6 cellular contexts compared by ENCODE assay signal in the genomic region with DNA sequence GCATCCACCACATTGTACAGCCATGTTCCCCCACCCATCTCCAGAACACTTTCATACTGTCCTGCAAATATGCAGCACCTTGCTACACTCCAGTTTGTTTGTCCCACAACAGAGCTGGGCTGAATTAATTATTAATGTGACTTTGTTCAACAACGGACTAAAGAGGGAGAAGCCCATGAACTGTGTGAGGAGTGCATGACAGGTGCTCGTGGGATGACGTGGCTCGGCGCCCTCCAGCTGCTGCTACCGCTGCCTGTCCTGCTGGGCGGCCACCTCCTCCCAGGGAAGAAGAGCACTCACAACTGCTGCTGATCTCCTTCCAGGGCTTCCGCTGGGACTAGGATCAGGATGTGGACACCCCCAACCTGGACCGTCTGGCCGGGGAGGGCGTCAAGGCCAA.
DNase-seq lines count a peak whose midpoint lies in the region; ATAC-seq, FAIRE-seq and TF ChIP-seq lines count a peak whose summit lies in the region.
"Not testable (repeated sequence)": the region's sequence is repeated elsewhere in the genome, so short reads cannot be mapped to it uniquely, and the experiment has no call there.

No MANE protein-coding gene starts in this region.

- not testable (repeated sequence) for ATAC-seq in K562

- not testable (repeated sequence) for H3K79me2 ChIP-seq in K562 (ENCODE audit: control insufficient read depth, insufficient read depth, low read length)

- in situ Hi-C loops in K562 (cut with MboI): not testable (repeated sequence)

- BruUV-seq in K562 (replicated peaks; lab: Mats Ljungman, UMichigan): not testable (repeated sequence)

- POLR2A ChIA-PET in K562 (lab: Yijun Ruan, JAX): not testable (repeated sequence)

- not testable (repeated sequence) for TF ChIP-seq RAD21 in K562 (CRISPR knock-in tag; conservative IDR thresholded peaks at IDR 0.05 in 1 of 2, IDR thresholded peaks at IDR 0.05 in 1 of 2)

- H4K20me1 ChIP-seq in K562 (replicated peaks; ENCODE audit: control insufficient read depth, insufficient read depth, low read length): not testable (repeated sequence)

- intact Hi-C loops in K562 (cut with micrococcal nuclease): not testable (repeated sequence)

- not testable (repeated sequence) for H3K4me1 ChIP-seq in K562 (replicated peaks in 1 of 2; ENCODE audit: control insufficient read depth in 2 of 2, insufficient read depth in 2 of 2, low read length in 2 of 2)

- not testable (repeated sequence) for H3K9me3 ChIP-seq in K562 (replicated peaks; ENCODE audit: control insufficient read depth, insufficient read depth, low read depth, low read length)

- H3K9ac ChIP-seq in K562 (ENCODE audit: insufficient read depth in 1 of 2, low read depth in 2 of 2, low read length in 2 of 2): not testable (repeated sequence)

- not testable (repeated sequence) for H3K27ac ChIP-seq in K562 (ENCODE audit: extremely low read depth, low read depth, low read length)

- H3K9me1 ChIP-seq in K562 (ENCODE audit: control insufficient read depth, insufficient read depth, low read length): not testable (repeated sequence)

- H3K4me2 ChIP-seq in K562 (ENCODE audit: insufficient read depth, low read length): not testable (repeated sequence)

- CTCF ChIA-PET in K562 (lab: Yijun Ruan, JAX; ENCODE audit: low intra/inter-chr PET ratio): not testable (repeated sequence)

- TF ChIP-seq POLR2A in K562 (conservative IDR thresholded peaks at IDR 0.05): not testable (repeated sequence)

- not testable (repeated sequence) for H2AFZ ChIP-seq in K562 (ENCODE audit: low read depth, low read length)

- H3K36me3 ChIP-seq in K562 (ENCODE audit: control insufficient read depth, insufficient read depth, low read length): not testable (repeated sequence)

- H3K27me3 ChIP-seq in K562 (ENCODE audit: control insufficient read depth in 2 of 2, insufficient read depth in 2 of 2, low read length in 2 of 2): not testable (repeated sequence)

- FAIRE-seq in K562 (lab: Jason Lieb, UNC): not testable (repeated sequence)

- TF ChIP-seq CTCF in K562 (IDR thresholded peaks at IDR 0.05 in 2 of 3, conservative IDR thresholded peaks at IDR 0.05 in 1 of 3; ENCODE audit: insufficient read depth in 2 of 3, low read depth in 1 of 3, low read length in 3 of 3): not testable (repeated sequence)

- 64% methylated on average over 7 of the region's 11 CpGs for whole genome bisulfite sequencing in K562 (ENCODE audit: insufficient coverage, low coverage, missing lambda C conversion rate)

- TF ChIP-seq EP300 in K562 (IDR thresholded peaks at IDR 0.05; ENCODE audit: low read length): not testable (repeated sequence)

- DNase-seq in COLO668 (lab: John Stamatoyannopoulos, UW; ENCODE audit: unreplicated experiment) (peak; percentile 17), DMS53 (lab: John Stamatoyannopoulos, UW) (peak; percentile 97), NCI-H510A (lab: John Stamatoyannopoulos, UW) (peak; percentile 53), SHP77 treated with DMSO at 0.1 percent for 48 hours (lab: John Stamatoyannopoulos, UW) (peak; percentile 6), renal cortical epithelial cell (ENCODE audit: low read depth) (peak; percentile 2)
- not testable (repeated sequence) for DNase-seq in K562 (ENCODE audit: extremely low read depth in 1 of 4, low spot score in 3 of 4)

- H3K4me3 ChIP-seq in K562: not testable (repeated sequence)

TF ChIP-seq in K562, 482 proteins besides CTCF, POLR2A, EP300 and RAD21:
- TF ChIP-seq ZBTB33 (CRISPR knock-in tag; IDR thresholded peaks at IDR 0.05): 0 out of 2 replicates have a peak, but pooled peaks have one; percentile 67
TF ChIP-seq in K562: peak in this region for 1; not testable (repeated sequence) for 481.
